In genomic region chr3:12107071-12107713, GRCh38 we compare ENCODE assay signal across 1 cellular context.
A peak's percentile ranks its signal among the peaks of the same experiment; 100 is the strongest.
TF ChIP-seq lines count a peak whose summit lies in the region.

No MANE protein-coding gene starts in this region.

TF ChIP-seq in SK-N-SH treated with all-trans-retinoic acid at 6 μM for 48 hours, 23 proteins besides CTCF, POLR2A, EP300 and RAD21 (continued from another document):
- TF ChIP-seq ESRRG (CRISPR knock-in tag; IDR thresholded peaks at IDR 0.05) (peak; percentile 80; the same call in 1 of the 2 replicates), CREB5 (CRISPR knock-in tag; IDR thresholded peaks at IDR 0.05; ENCODE audit: low read depth) (peak; percentile 51; the same call in 1 of the 2 replicates)
